9 cellular contexts compared by ENCODE assay signal in the genomic region with DNA sequence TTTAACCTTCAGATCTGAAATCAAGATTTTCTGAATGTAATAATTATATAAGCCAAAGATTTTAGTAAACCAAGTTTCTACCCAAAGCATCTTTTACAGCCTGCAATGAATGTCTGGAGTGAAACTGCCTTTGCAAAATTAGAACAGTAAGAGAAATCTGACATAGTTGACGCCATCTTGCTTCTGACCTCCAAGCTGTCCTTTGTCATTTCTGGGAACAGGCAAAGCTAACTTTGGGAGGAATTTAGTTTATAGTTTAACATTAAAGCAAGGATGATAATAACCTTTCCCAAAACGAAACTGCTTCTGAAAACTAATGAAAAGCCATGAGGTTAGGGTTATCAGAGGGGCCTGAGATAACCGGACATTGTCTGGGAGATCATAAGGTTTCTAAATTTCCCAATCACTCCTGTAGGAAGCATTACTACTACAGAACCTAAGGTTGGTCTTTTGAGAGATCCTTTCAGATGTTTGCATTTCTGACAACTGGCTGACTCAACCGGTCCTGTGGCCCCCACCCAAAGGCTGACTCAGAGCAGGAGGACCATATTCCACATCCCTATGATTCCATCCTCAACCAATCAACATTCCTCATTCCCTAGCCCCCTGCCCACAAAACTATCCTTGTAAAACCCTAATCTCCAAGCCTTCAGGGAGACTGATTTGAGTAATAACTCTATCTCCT.
DNase-seq lines count a peak whose midpoint lies in the region; ATAC-seq and TF ChIP-seq lines count a peak whose summit lies in the region.
"Had no signal": no experiment of that assay in that cellular context is flagged by ENCODE, and none has a peak within 500 bp of the region (broad histone marks: within the 10 kb centered on the region; RNA-seq: fewer than 3 reads in every experiment).

No MANE protein-coding gene starts in this region.

- H3K4me1 ChIP-seq in Panc1 (ENCODE audit: control insufficient read depth, insufficient read depth, low read length) (peaks cover 34% of the 10 kb centered on the region), fibroblast of lung (ENCODE audit: control insufficient read depth, extremely low read depth, insufficient read depth, low read length) (peaks cover 14% of the 10 kb centered on the region), smooth muscle cell (ENCODE audit: low read depth) (peaks cover 20% of the 10 kb centered on the region), tibial artery (peaks cover 0 to 38% (median 25%) of the 10 kb centered on the region in 4 donors)

- H3K27me3 Mint-ChIP-seq in activated CD8-positive, alpha-beta T cell treated with anti-CD3 and anti-CD28 coated beads, Interleukin-2, amount 10 ng/mL, durations not matched to agents 7 days and 5 days (ENCODE audit: low read depth): no peaks in the 10 kb centered on the region
- H3K27me3 Mint-ChIP-seq in activated CD8-positive, alpha-beta T cell treated with anti-CD3 and anti-CD28 coated beads for 36 hours: no peaks in the 10 kb centered on the region
- H3K27me3 Mint-ChIP-seq: activated naive CD8-positive, alpha-beta T cell treated with anti-CD3 and anti-CD28 coated beads, Interleukin-2, amount 50 U/mL, for 24 hours had no signal

- no TSS peak for BruUV-seq in Panc1 (replicated peaks; lab: Mats Ljungman, UMichigan)

- no peak for DNase-seq in activated CD8-positive, alpha-beta T cell treated with anti-CD3 and anti-CD28 coated beads, Interleukin-2, amount 10 ng/mL, durations not matched to agents 7 days and 5 days
- DNase-seq in activated CD8-positive, alpha-beta T cell treated with anti-CD3 and anti-CD28 coated beads for 36 hours: no peak
- no peak for DNase-seq in Panc1 (ENCODE audit: low read depth, low spot score)
- peak; percentile 59 to 95 for DNase-seq in fibroblast of lung (ENCODE audit: low read depth in 2 of 2)
- no peak for DNase-seq in smooth muscle cell (lab: John Stamatoyannopoulos, UW; ENCODE audit: unreplicated experiment)
- no peak for DNase-seq in tibial artery
- no peak for DNase-seq in activated CD4-positive, alpha-beta T cell treated with anti-CD3 and anti-CD28 coated beads for 48 hours

- H4K20me1 ChIP-seq in fibroblast of lung (ENCODE audit: control insufficient read depth, extremely low read depth, insufficient read depth, low read length): no peaks in the 10 kb centered on the region
- H4K20me1 ChIP-seq in smooth muscle cell (ENCODE audit: low read depth): peaks cover 13% of the 10 kb centered on the region

- H3K36me3 ChIP-seq in Panc1 (ENCODE audit: control insufficient read depth, insufficient read depth, low read length): no peaks in the 10 kb centered on the region
- no peaks in the 10 kb centered on the region for H3K36me3 ChIP-seq in fibroblast of lung (ENCODE audit: control insufficient read depth, insufficient read depth, low read length)
- no peaks in the 10 kb centered on the region for H3K36me3 ChIP-seq in smooth muscle cell (ENCODE audit: low read depth)
- H3K36me3 ChIP-seq in tibial artery: no peaks in the 10 kb centered on the region

- no peak for ATAC-seq in activated CD8-positive, alpha-beta T cell treated with anti-CD3 and anti-CD28 coated beads, Interleukin-2, amount 10 ng/mL, durations not matched to agents 7 days and 5 days
- no peak for ATAC-seq in activated CD8-positive, alpha-beta T cell treated with anti-CD3 and anti-CD28 coated beads for 36 hours
- ATAC-seq in Panc1: peak; percentile 59
- ATAC-seq in HG03521 (IDR thresholded peaks at IDR 0.05; ENCODE audit: unreplicated experiment): no peak

- H3K9me3 ChIP-seq in Panc1 (ENCODE audit: control insufficient read depth, insufficient read depth, low read depth, low read length): peaks cover 5% of the 10 kb centered on the region; the same call in 1 of the 2 replicates
- H3K9me3 ChIP-seq in fibroblast of lung (ENCODE audit: control insufficient read depth, insufficient read depth, low read depth, low read length): no peaks in the 10 kb centered on the region
- H3K9me3 ChIP-seq in smooth muscle cell (replicated peaks; ENCODE audit: low read depth): no peaks in the 10 kb centered on the region
- no peaks in the 10 kb centered on the region for H3K9me3 ChIP-seq in tibial artery

- no peaks in the 10 kb centered on the region for H3K79me2 ChIP-seq in fibroblast of lung (ENCODE audit: control insufficient read depth, insufficient read depth, low read length)
- H3K79me2 ChIP-seq in smooth muscle cell (ENCODE audit: low read depth): peaks cover 28% of the 10 kb centered on the region

- H3K4me2 ChIP-seq in fibroblast of lung (ENCODE audit: extremely low read depth, insufficient read depth, low read length) (no peak overlapping the region), smooth muscle cell (peak overlapping the region; percentile 74)

- POLR2A ChIA-PET in activated CD8-positive, alpha-beta T cell treated with anti-CD3 and anti-CD28 coated beads, Interleukin-2, amount 10 ng/mL, durations not matched to agents 7 days and 5 days (lab: Charles Lee): interaction anchor here (1.3 kb wide), 1 partner anchor 124 kb away, joined by 4 read pairs; no protein-coding TSS in a partner anchor
- POLR2A ChIA-PET in activated CD8-positive, alpha-beta T cell treated with anti-CD3 and anti-CD28 coated beads for 36 hours (lab: Charles Lee): no interaction called here
- POLR2A ChIA-PET in Panc1 (lab: Charles Lee): no interaction called here

- H3K27ac ChIP-seq in Panc1 (ENCODE audit: low read length) (peak overlapping the region; percentile 79), fibroblast of lung (ENCODE audit: insufficient read depth, low read length) (peak overlapping the region; percentile 84), smooth muscle cell (ENCODE audit: low read depth) (peak overlapping the region; percentile 96), tibial artery (peak overlapping the region in 1 of 2 donors; percentile 52)

- H3K27me3 ChIP-seq in Panc1 (ENCODE audit: control insufficient read depth, insufficient read depth, low read length) (no peaks in the 10 kb centered on the region), fibroblast of lung (ENCODE audit: control insufficient read depth, insufficient read depth, low read length) (no peaks in the 10 kb centered on the region), smooth muscle cell (ENCODE audit: low read depth) (no peaks in the 10 kb centered on the region), tibial artery (no peaks in the 10 kb centered on the region)

- in situ Hi-C loops in Panc1 (cut with HindIII; ENCODE audit: low pct_unique_long_range_greater_than_20kb, low sequenced_read_pairs): no loop called here

- H3K36me3 Mint-ChIP-seq in activated CD8-positive, alpha-beta T cell treated with anti-CD3 and anti-CD28 coated beads, Interleukin-2, amount 10 ng/mL, durations not matched to agents 7 days and 5 days (ENCODE audit: low read depth): peaks cover 7% of the 10 kb centered on the region
- H3K36me3 Mint-ChIP-seq in activated CD8-positive, alpha-beta T cell treated with anti-CD3 and anti-CD28 coated beads for 36 hours (ENCODE audit: low read depth): peaks cover 12% of the 10 kb centered on the region

- H3K4me3 Mint-ChIP-seq in activated CD8-positive, alpha-beta T cell treated with anti-CD3 and anti-CD28 coated beads, Interleukin-2, amount 10 ng/mL, durations not matched to agents 7 days and 5 days: no peak overlapping the region
- H3K4me3 Mint-ChIP-seq in activated CD8-positive, alpha-beta T cell treated with anti-CD3 and anti-CD28 coated beads for 36 hours: no peak overlapping the region

- H3K9me3 Mint-ChIP-seq in activated CD8-positive, alpha-beta T cell treated with anti-CD3 and anti-CD28 coated beads, Interleukin-2, amount 10 ng/mL, durations not matched to agents 7 days and 5 days (ENCODE audit: insufficient read depth): no peaks in the 10 kb centered on the region
- H3K9me3 Mint-ChIP-seq in activated CD8-positive, alpha-beta T cell treated with anti-CD3 and anti-CD28 coated beads for 36 hours: peaks cover 1% of the 10 kb centered on the region

- peak overlapping the region; percentile 2 for H3K27ac Mint-ChIP-seq in activated CD8-positive, alpha-beta T cell treated with anti-CD3 and anti-CD28 coated beads, Interleukin-2, amount 10 ng/mL, durations not matched to agents 7 days and 5 days
- no peak overlapping the region for H3K27ac Mint-ChIP-seq in activated CD8-positive, alpha-beta T cell treated with anti-CD3 and anti-CD28 coated beads for 36 hours

- intact Hi-C loops in activated CD8-positive, alpha-beta T cell treated with anti-CD3 and anti-CD28 coated beads for 36 hours (cut with micrococcal nuclease): no loop called here
- intact Hi-C loops in Panc1 (cut with micrococcal nuclease; ENCODE audit: unreplicated experiment): no loop called here
- intact Hi-C loops in tibial artery (cut with DNase I; ENCODE audit: low total_unique reads): no loop called here

- peaks cover 30% of the 10 kb centered on the region for H3K4me1 Mint-ChIP-seq in activated CD8-positive, alpha-beta T cell treated with anti-CD3 and anti-CD28 coated beads, Interleukin-2, amount 10 ng/mL, durations not matched to agents 7 days and 5 days (ENCODE audit: low read depth)
- peaks cover 47% of the 10 kb centered on the region for H3K4me1 Mint-ChIP-seq in activated CD8-positive, alpha-beta T cell treated with anti-CD3 and anti-CD28 coated beads for 36 hours (ENCODE audit: low read depth)

- no peak overlapping the region for H3K9ac ChIP-seq in fibroblast of lung (ENCODE audit: insufficient read depth, low read length)
- peak overlapping the region; percentile 79 for H3K9ac ChIP-seq in smooth muscle cell (ENCODE audit: low read depth)

- H3F3A ChIP-seq in smooth muscle cell (ENCODE audit: low read depth): peaks cover 23% of the 10 kb centered on the region

- CTCF ChIA-PET in activated CD8-positive, alpha-beta T cell treated with anti-CD3 and anti-CD28 coated beads, Interleukin-2, amount 10 ng/mL, durations not matched to agents 7 days and 5 days (lab: Charles Lee): interaction anchor here (0.6 to 1.2 kb wide), 3 partner anchors 20 to 840 kb away, joined by 3 to 4 read pairs (median 4); no protein-coding TSS in a partner anchor
- CTCF ChIA-PET in activated CD8-positive, alpha-beta T cell treated with anti-CD3 and anti-CD28 coated beads for 36 hours (lab: Charles Lee): interaction anchor here (2.9 kb wide), 1 partner anchor 64 kb away, joined by 11 read pairs; no protein-coding TSS in a partner anchor
- CTCF ChIA-PET in Panc1 (lab: Charles Lee): no interaction called here

- WGBS in smooth muscle cell (ENCODE audit: low lambda C conversion rate): 34% methylated on average over 4 of the region's 4 CpGs

- H2AFZ ChIP-seq in fibroblast of lung (ENCODE audit: low read length) (no peak overlapping the region), smooth muscle cell (ENCODE audit: low read depth) (no peak overlapping the region)

- H3K4me3 ChIP-seq in Panc1 (ENCODE audit: low read depth in 2 of 2, low read length in 2 of 2): no peak overlapping the region
- no peak overlapping the region for H3K4me3 ChIP-seq in fibroblast of lung (replicated peaks in 1 of 4; ENCODE audit: control extremely low read depth in 1 of 4, insufficient read depth in 1 of 4, low read depth in 3 of 4, low read length in 4 of 4)
- no peak overlapping the region for H3K4me3 ChIP-seq in smooth muscle cell
- H3K4me3 ChIP-seq in tibial artery: no peak overlapping the region

- TF ChIP-seq CTCF in activated CD8-positive, alpha-beta T cell treated with anti-CD3 and anti-CD28 coated beads for 36 hours (IDR thresholded peaks at IDR 0.05): no peak
- TF ChIP-seq CTCF in Panc1 (IDR thresholded peaks at IDR 0.05) (no peak), fibroblast of lung (conservative IDR thresholded peaks at IDR 0.05 in 1 of 2, IDR thresholded peaks at IDR 0.05 in 1 of 2; ENCODE audit: low read depth in 1 of 2, low read length in 2 of 2) (no peak), smooth muscle cell (IDR thresholded peaks at IDR 0.05; ENCODE audit: borderline replicate concordance, insufficient read depth, poor library complexity, severe bottlenecking) (no peak), tibial artery (IDR thresholded peaks at IDR 0.05) (no peak)

Comparison
In these comparisons a context has a peak if more than half of its experiments do, and no peak if none do; other contexts are left out.
1. DNase-seq: peak in fibroblast of lung (2 of 2); none in activated CD8-positive, alpha-beta T cell treated with anti-CD3 and anti-CD28 coated beads, Interleukin-2, amount 10 ng/mL, durations not matched to agents 7 days and 5 days (single experiment), activated CD8-positive, alpha-beta T cell treated with anti-CD3 and anti-CD28 coated beads for 36 hours (single experiment), Panc1 (single experiment), smooth muscle cell (single experiment), tibial artery (0 of 2) and activated CD4-positive, alpha-beta T cell treated with anti-CD3 and anti-CD28 coated beads for 48 hours (single experiment).